In the genomic region with DNA sequence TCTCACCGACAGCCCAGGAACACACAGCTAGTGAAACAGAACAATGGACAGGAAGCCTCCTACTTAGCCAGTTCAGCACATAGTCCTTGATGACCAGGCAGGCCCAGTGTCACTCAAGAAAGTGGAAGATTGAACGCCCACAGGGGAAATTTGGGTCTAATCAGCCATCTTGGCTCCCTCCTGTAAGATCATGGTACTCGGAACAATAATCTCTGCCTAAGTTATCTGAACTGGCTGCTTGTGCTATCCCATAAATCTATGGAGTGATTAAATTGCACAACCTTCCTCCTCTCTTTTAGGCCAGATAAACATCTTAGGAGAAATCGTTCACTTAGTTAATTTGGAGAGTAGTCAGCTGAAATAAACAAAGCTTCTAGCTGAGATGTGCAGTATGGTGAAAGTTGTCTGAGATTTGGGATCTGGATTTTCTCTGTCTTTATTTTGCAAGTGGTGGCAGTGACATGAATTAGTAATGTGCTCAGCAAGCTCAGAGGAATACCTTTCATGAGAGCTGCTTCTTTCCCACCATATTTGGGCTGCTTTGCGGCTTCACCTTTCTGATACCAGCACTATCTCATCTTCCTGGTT, we compare ENCODE assay signal across 12 cellular contexts.
DNase-seq lines count a peak whose midpoint lies in the region; ATAC-seq and TF ChIP-seq lines count a peak whose summit lies in the region.
"Had no signal": no experiment of that assay in that cellular context is flagged by ENCODE, and none has a peak within 500 bp of the region (broad histone marks: within the 10 kb centered on the region; RNA-seq: fewer than 3 reads in every experiment).

No MANE protein-coding gene starts in this region.

- intact Hi-C loops in Right ventricle myocardium inferior (cut with DNase I) (loop anchor here (2.0 kb wide), 1 partner anchor 28 kb away; no protein-coding TSS in a partner anchor), cardiac septum (cut with DNase I) (loop anchor here (5.0 kb wide), 2 partner anchors 44 to 66 kb away; no protein-coding TSS in a partner anchor), right cardiac atrium (cut with DNase I) (no loop called here)

- peaks cover 63% of the 10 kb centered on the region for H3K79me2 ChIP-seq in osteoblast (ENCODE audit: insufficient read depth, low read length)

- no peak overlapping the region for H3K4me2 ChIP-seq in osteoblast (ENCODE audit: insufficient read depth, low read length)

- H3K4me1 ChIP-seq in right cardiac atrium (ENCODE audit: control insufficient read depth, insufficient read depth, low read length), result peaks cover 13% of the 10 kb centered on the region
- peaks cover 13% of the 10 kb centered on the region for H3K4me1 ChIP-seq in osteoblast (ENCODE audit: insufficient read depth, low read length)

- no peak for TF ChIP-seq CTCF in osteoblast (IDR thresholded peaks at IDR 0.05; ENCODE audit: extremely low read depth, low read depth, low read length)

- DNase-seq in Right ventricle myocardium inferior (ENCODE audit: missing footprints), result no peak
- DNase-seq in cardiac septum (ENCODE audit: low spot score), result no peak
- no peak for DNase-seq in right cardiac atrium
- DNase-seq in osteoblast (ENCODE audit: insufficient read length, low spot score, missing footprints), result no peak
- DNase-seq in NCI-H2029 (lab: John Stamatoyannopoulos, UW), result no peak
- DNase-seq in stimulated activated CD4-positive, alpha-beta T cell treated with anti-CD3 and anti-CD28 coated beads, Interleukin-15, amount 100 ng/mL, for 24 hours, result no peak
- no peak for DNase-seq in iPS-NIHi7 (ENCODE audit: extremely low spot score)
- DNase-seq in glomerular visceral epithelial cell (ENCODE audit: extremely low spot score), result no peak
- DNase-seq: NCI-H1436, NCI-H510A had no signal

- H3K4me3 ChIP-seq in right cardiac atrium (ENCODE audit: low read length) (no peak overlapping the region), osteoblast (ENCODE audit: insufficient read depth, low read length) (no peak overlapping the region)
- H3K4me3 ChIP-seq: suprapubic skin had no signal

- no peaks in the 10 kb centered on the region for H3K36me3 ChIP-seq in osteoblast (ENCODE audit: insufficient read depth, low read length)
- H3K36me3 ChIP-seq: suprapubic skin had no signal

- H3K27me3 ChIP-seq in right cardiac atrium (ENCODE audit: control insufficient read depth, insufficient read depth), result no peaks in the 10 kb centered on the region
- no peaks in the 10 kb centered on the region for H3K27me3 ChIP-seq in osteoblast (ENCODE audit: insufficient read depth, low read length)
- H3K27me3 ChIP-seq: suprapubic skin had no signal

- ATAC-seq in Right ventricle myocardium inferior, result peak; percentile 1
- ATAC-seq in right cardiac atrium, result peak; percentile 14 to 84

- no peaks in the 10 kb centered on the region for H3K9me3 ChIP-seq in right cardiac atrium (ENCODE audit: control insufficient read depth, low read length)
- no peaks in the 10 kb centered on the region for H3K9me3 ChIP-seq in osteoblast (ENCODE audit: low read depth, low read length)
- H3K9me3 ChIP-seq: suprapubic skin had no signal

- H4K20me1 ChIP-seq in osteoblast (ENCODE audit: insufficient read depth, low read length), result no peaks in the 10 kb centered on the region

- H3K27ac ChIP-seq in right cardiac atrium (ENCODE audit: low read length), result peak overlapping the region; percentile 97
- no peak overlapping the region for H3K27ac ChIP-seq in osteoblast (ENCODE audit: low read depth, low read length)
- H3K27ac ChIP-seq: RWPE1, suprapubic skin had no signal

- 51% methylated on average over 5 of the region's 5 CpGs for WGBS in right cardiac atrium

- peak overlapping the region; percentile 16 for H2AFZ ChIP-seq in osteoblast (ENCODE audit: low read length)

Comparison
In these comparisons a context has a peak if more than half of its experiments do, and no peak if none do; other contexts are left out.
1. intact Hi-C loops: an anchor here in Right ventricle myocardium inferior (2.0 kb wide) and cardiac septum (5.0 kb wide); none called in right cardiac atrium.